20 cellular contexts compared by ENCODE assay signal in genomic region chr3:19202754-19203153, GRCh38. TPM values are rescaled to one million over a fixed set of nuclear protein-coding genes. Genes with fewer than 3 reads are reported as not detected.
"Had no signal": no experiment of that assay in that cellular context is flagged by ENCODE, and none has a peak within 500 bp of the region (broad histone marks: within the 10 kb centered on the region; RNA-seq: fewer than 3 reads in every experiment).

No MANE protein-coding gene starts in this region.

- DNase-seq: IMR-90, Karpas-422, KG1, MG63, NCI-H1092, NCI-H1105 treated with DMSO at 0.1 percent for 48 hours, NCI-H1436, NCI-H187, NCI-H2029, NCI-H2081 treated with DMSO at 0.1 percent for 48 hours, NCI-H2171, NCI-H226, NCI-H510A, NCI-H524 treated with DMSO at 0.1 percent for 48 hours, NCI-H774, Right ventricle myocardium superior, RPMI8226, SIG-M5 had no signal

- H3K4me3 ChIP-seq: MG63, SJSA1, SK-N-MC had no signal

- H3K27me3 ChIP-seq: MG63, SJSA1 had no signal

- H3K27ac ChIP-seq: SJSA1, SK-N-MC had no signal

RNA-seq across cellular contexts. Expression of gene KCNH8, which starts 54.4 kb away (rescaled TPM):
- total RNA-seq: IMR-90, Right ventricle myocardium superior, SJSA1 had no signal
